Comparison of ENCODE assay signal across 21 cellular contexts in the genomic region with DNA sequence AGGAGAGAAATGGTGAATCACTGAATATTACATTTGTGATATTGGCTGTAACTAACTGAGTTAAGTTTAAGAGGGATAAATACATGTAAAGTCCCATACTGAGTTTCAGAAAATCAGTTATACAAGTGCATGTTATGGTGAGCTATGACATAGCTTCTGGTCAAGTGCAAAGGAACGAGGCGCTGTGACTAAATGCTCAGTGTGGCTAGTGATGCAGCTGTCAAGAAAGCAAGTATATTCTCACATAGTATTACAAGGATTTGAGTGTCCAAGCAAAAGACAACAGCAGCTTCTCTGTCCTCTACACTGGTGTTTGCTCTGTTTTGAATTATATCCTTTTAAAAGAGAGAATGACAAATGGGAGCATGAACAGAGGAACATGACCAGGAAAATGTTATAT. TPM values are rescaled to one million over a fixed set of nuclear protein-coding genes. Genes with fewer than 3 reads are reported as not detected.
A peak's percentile ranks its signal among the peaks of the same experiment; 100 is the strongest.
DNase-seq lines count a peak whose midpoint lies in the region; ATAC-seq and FAIRE-seq lines count a peak whose summit lies in the region.
"Had no signal": no experiment of that assay in that cellular context is flagged by ENCODE, and none has a peak within 500 bp of the region (broad histone marks: within the 10 kb centered on the region; RNA-seq: fewer than 3 reads in every experiment).

No MANE protein-coding gene starts in this region.

- H3K27me3 Mint-ChIP-seq in activated CD4-positive, alpha-beta T cell treated with anti-CD3 and anti-CD28 coated beads, Interleukin-2, amount 10 ng/mL, durations not matched to agents 24 days and 14 days, result no peaks in the 10 kb centered on the region
- H3K27me3 Mint-ChIP-seq in activated CD4-positive, alpha-beta T cell treated with anti-CD3 and anti-CD28 coated beads, Interleukin-2, amount 10 ng/mL, durations not matched to agents 7 days and 5 days, result no peaks in the 10 kb centered on the region
- H3K27me3 Mint-ChIP-seq: B cell; CD4-positive, CD25-positive, alpha-beta regulatory T cell had no signal

- H3K4me1 Mint-ChIP-seq in activated CD4-positive, alpha-beta T cell treated with anti-CD3 and anti-CD28 coated beads, Interleukin-2, amount 10 ng/mL, durations not matched to agents 24 days and 14 days, result peaks cover 7% of the 10 kb centered on the region
- peaks cover 16% of the 10 kb centered on the region for H3K4me1 Mint-ChIP-seq in activated CD4-positive, alpha-beta T cell treated with anti-CD3 and anti-CD28 coated beads, Interleukin-2, amount 10 ng/mL, durations not matched to agents 7 days and 5 days
- H3K4me1 Mint-ChIP-seq: B cell had no signal

- H3K4me3 Mint-ChIP-seq in activated CD4-positive, alpha-beta T cell treated with anti-CD3 and anti-CD28 coated beads, Interleukin-2, amount 10 ng/mL, durations not matched to agents 24 days and 14 days, result no peak overlapping the region
- H3K4me3 Mint-ChIP-seq in activated CD4-positive, alpha-beta T cell treated with anti-CD3 and anti-CD28 coated beads, Interleukin-2, amount 10 ng/mL, durations not matched to agents 7 days and 5 days, result no peak overlapping the region
- H3K4me3 Mint-ChIP-seq: B cell; CD4-positive, CD25-positive, alpha-beta regulatory T cell; CD8-positive, alpha-beta T cell; GM23338; HFFc6 had no signal

- H3K9me3 ChIP-seq in SJCRH30 (replicated peaks), result no peaks in the 10 kb centered on the region
- H3K9me3 ChIP-seq: BLaER1, Caco-2, HAP-1 had no signal

- peaks cover 23% of the 10 kb centered on the region for H3K36me3 ChIP-seq in SJCRH30

- H3K36me3 Mint-ChIP-seq in activated CD4-positive, alpha-beta T cell treated with anti-CD3 and anti-CD28 coated beads, Interleukin-2, amount 10 ng/mL, durations not matched to agents 24 days and 14 days (ENCODE audit: low read depth), result peaks cover 55% of the 10 kb centered on the region
- H3K36me3 Mint-ChIP-seq in activated CD4-positive, alpha-beta T cell treated with anti-CD3 and anti-CD28 coated beads, Interleukin-2, amount 10 ng/mL, durations not matched to agents 7 days and 5 days (ENCODE audit: low read depth), result peaks cover 57% of the 10 kb centered on the region

- peak overlapping the region; percentile 16; the same call in 1 of the 2 replicates for H3K27ac ChIP-seq in SJCRH30
- H3K27ac ChIP-seq: 22Rv1, BLaER1, C4-2B had no signal

- FAIRE-seq in GM19239 (lab: Jason Lieb, UNC), result peak; percentile 49
- FAIRE-seq: A204.1, G401.6 had no signal

- POLR2A ChIA-PET in activated CD4-positive, alpha-beta T cell treated with anti-CD3 and anti-CD28 coated beads, Interleukin-2, amount 10 ng/mL, durations not matched to agents 7 days and 5 days (lab: Charles Lee), result no interaction called here

- no peak overlapping the region for H3K27ac Mint-ChIP-seq in activated CD4-positive, alpha-beta T cell treated with anti-CD3 and anti-CD28 coated beads, Interleukin-2, amount 10 ng/mL, durations not matched to agents 24 days and 14 days
- H3K27ac Mint-ChIP-seq in activated CD4-positive, alpha-beta T cell treated with anti-CD3 and anti-CD28 coated beads, Interleukin-2, amount 10 ng/mL, durations not matched to agents 7 days and 5 days, result no peak overlapping the region
- H3K27ac Mint-ChIP-seq: B cell; CD8-positive, alpha-beta T cell; HFFc6 had no signal

- peak; percentile 52 for DNase-seq in activated CD4-positive, alpha-beta T cell treated with anti-CD3 and anti-CD28 coated beads, Interleukin-2, amount 10 ng/mL, durations not matched to agents 24 days and 14 days
- no peak for DNase-seq in activated CD4-positive, alpha-beta T cell treated with anti-CD3 and anti-CD28 coated beads, Interleukin-2, amount 10 ng/mL, durations not matched to agents 7 days and 5 days
- DNase-seq in GM19239 (ENCODE audit: insufficient read length, low spot score) (no peak), SJCRH30 (peak in 1 of 2 experiments; percentile 54)
- DNase-seq: Caco-2; CD4-positive, CD25-positive, alpha-beta regulatory T cell; CD8-positive, alpha-beta T cell; DMS153; DND-41; HFFc6 had no signal

- no peak for ATAC-seq in GM21526 (IDR thresholded peaks at IDR 0.05; ENCODE audit: low FRiP score, unreplicated experiment)
- no peak for ATAC-seq in HG02970 (IDR thresholded peaks at IDR 0.05; ENCODE audit: low FRiP score, unreplicated experiment)
- ATAC-seq: CD8-positive, alpha-beta T cell; GM23338 had no signal

- H3K4me1 ChIP-seq in SJCRH30, result peaks cover 35% of the 10 kb centered on the region
- H3K4me1 ChIP-seq: BLaER1, HAP-1 had no signal

- intact Hi-C loops in activated CD4-positive, alpha-beta T cell treated with anti-CD3 and anti-CD28 coated beads, Interleukin-2, amount 10 ng/mL, durations not matched to agents 24 days and 14 days (cut with micrococcal nuclease), result no loop called here

- no peak overlapping the region for H3K4me3 ChIP-seq in SJCRH30
- H3K4me3 ChIP-seq: BLaER1, GM23338, HAP-1 had no signal

- no peaks in the 10 kb centered on the region for H3K9me3 Mint-ChIP-seq in activated CD4-positive, alpha-beta T cell treated with anti-CD3 and anti-CD28 coated beads, Interleukin-2, amount 10 ng/mL, durations not matched to agents 24 days and 14 days
- H3K9me3 Mint-ChIP-seq in activated CD4-positive, alpha-beta T cell treated with anti-CD3 and anti-CD28 coated beads, Interleukin-2, amount 10 ng/mL, durations not matched to agents 7 days and 5 days, result no peaks in the 10 kb centered on the region
- H3K9me3 Mint-ChIP-seq: CD4-positive, CD25-positive, alpha-beta regulatory T cell; CD8-positive, alpha-beta T cell; GM23338; HFFc6 had no signal

- CTCF ChIA-PET in activated CD4-positive, alpha-beta T cell treated with anti-CD3 and anti-CD28 coated beads, Interleukin-2, amount 10 ng/mL, durations not matched to agents 7 days and 5 days (lab: Charles Lee), result no interaction called here

- H3K27me3 ChIP-seq in SJCRH30, result no peaks in the 10 kb centered on the region
- H3K27me3 ChIP-seq: BLaER1 had no signal

RNA-seq across cellular contexts. Expression of a gene that starts 40.1 kb away (rescaled TPM):
- total RNA-seq in activated CD4-positive, alpha-beta T cell treated with anti-CD3 and anti-CD28 coated beads, Interleukin-2, amount 10 ng/mL, durations not matched to agents 24 days and 14 days, result not detected in 2 replicates
- not detected for total RNA-seq in activated CD4-positive, alpha-beta T cell treated with anti-CD3 and anti-CD28 coated beads, Interleukin-2, amount 10 ng/mL, durations not matched to agents 7 days and 5 days
- 4.5 and 4.6 TPM in 2 replicates for total RNA-seq in SJCRH30 (2014; rRNA removed; shearing (Covaris generic))
- total RNA-seq: B cell; Caco-2; CD4-positive, CD25-positive, alpha-beta regulatory T cell; CD8-positive, alpha-beta T cell; GM23338; H4; HFFc6 had no signal

RNA-seq across cellular contexts. Expression of a gene that starts 44.7 kb away (rescaled TPM):
- 24.8 and 28.1 TPM in 2 replicates for total RNA-seq in activated CD4-positive, alpha-beta T cell treated with anti-CD3 and anti-CD28 coated beads, Interleukin-2, amount 10 ng/mL, durations not matched to agents 24 days and 14 days
- 10 to 100 TPM; 25.1 to 27.7 TPM for total RNA-seq in activated CD4-positive, alpha-beta T cell treated with anti-CD3 and anti-CD28 coated beads, Interleukin-2, amount 10 ng/mL, durations not matched to agents 7 days and 5 days
- total RNA-seq in SJCRH30 (2014; rRNA removed; shearing (Covaris generic)), result 40.0 and 46.8 TPM in 2 replicates
